Comparison of ENCODE assay signal across 8 cellular contexts in the genomic region with DNA sequence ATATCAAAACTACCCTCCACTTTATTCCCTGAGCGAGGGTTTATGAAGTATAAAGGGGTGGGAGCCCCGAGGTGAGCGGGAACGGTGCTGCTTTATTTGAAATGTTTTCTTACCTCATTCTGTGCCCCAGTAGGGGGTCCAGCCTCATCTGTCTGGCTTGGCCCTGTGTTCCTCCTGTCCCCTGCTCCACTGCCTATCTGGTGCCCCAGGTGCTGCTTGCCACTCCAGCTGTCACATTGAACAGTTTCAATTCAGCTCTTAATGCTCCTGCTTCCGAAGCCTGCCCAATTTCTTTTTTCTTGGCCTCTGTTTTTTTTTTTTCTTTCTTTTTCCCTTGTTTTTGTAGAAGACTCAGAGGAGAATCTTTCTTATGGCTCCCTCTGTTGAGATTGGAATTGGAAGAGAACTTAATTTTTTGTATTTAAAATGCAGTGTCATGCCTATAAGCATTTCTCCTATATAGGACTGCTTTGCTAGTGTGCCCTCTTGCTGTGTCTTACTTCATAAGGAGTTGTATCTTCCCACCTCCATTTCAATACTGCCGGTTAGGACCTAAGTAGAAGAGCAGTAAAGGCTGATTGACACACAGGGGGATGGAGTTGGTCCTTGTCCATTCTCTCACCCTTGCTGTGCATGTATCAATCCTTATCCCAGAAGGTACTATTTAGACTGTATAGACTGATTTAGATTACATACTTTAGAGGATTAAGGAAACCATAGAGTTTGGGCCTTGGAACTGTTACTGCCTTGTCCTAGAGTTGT. TPM values are rescaled to one million over a fixed set of nuclear protein-coding genes. Genes with fewer than 3 reads are reported as not detected.
A peak's percentile ranks its signal among the peaks of the same experiment; 100 is the strongest.
DNase-seq lines count a peak whose midpoint lies in the region; ATAC-seq and TF ChIP-seq lines count a peak whose summit lies in the region.

No MANE protein-coding gene starts in this region.

- H3K27me3 ChIP-seq in Peyer's patch (no peaks in the 10 kb centered on the region), sigmoid colon (no peaks in the 10 kb centered on the region)

- 32 to 58% methylated on average over 6 of the region's 6 CpGs for WGBS in sigmoid colon, 2 donors

- intact Hi-C loops in sigmoid colon (cut with DNase I): no loop called here

- TF ChIP-seq EP300 in sigmoid colon (IDR thresholded peaks at IDR 0.05): no peak

- TF ChIP-seq POLR2A in Peyer's patch (IDR thresholded peaks at IDR 0.05) (no peak), sigmoid colon (IDR thresholded peaks at IDR 0.05) (no peak)

- no peaks in the 10 kb centered on the region for H3K36me3 ChIP-seq in Peyer's patch
- no peaks in the 10 kb centered on the region for H3K36me3 ChIP-seq in sigmoid colon

- H3K4me1 ChIP-seq in Peyer's patch (peaks cover 4 to 30% (median 17%) of the 10 kb centered on the region in 4 donors), sigmoid colon (peaks cover 0 to 45% (median 37%) of the 10 kb centered on the region in 4 donors)

- DNase-seq in NCI-H2107 (lab: John Stamatoyannopoulos, UW) (peak; percentile 1), NCI-H2107 treated with DMSO at 0.1 percent for 48 hours (lab: John Stamatoyannopoulos, UW; ENCODE audit: unreplicated experiment) (no peak), Peyer's patch (no peak), fibroblast of mammary gland (ENCODE audit: low read depth) (no peak), sigmoid colon (no peak), cortex of kidney (lab: John Stamatoyannopoulos, UW) (no peak)
- DNase-seq in stimulated activated CD4-positive, alpha-beta T cell treated with anti-CD3 and anti-CD28 coated beads, Interleukin-4, amount 100 ng/mL, for 1 hour: no peak

- H3K9me3 ChIP-seq in Peyer's patch (no peaks in the 10 kb centered on the region), sigmoid colon (no peaks in the 10 kb centered on the region)

- TF ChIP-seq CTCF in Peyer's patch (IDR thresholded peaks at IDR 0.05) (no peak), fibroblast of mammary gland (conservative IDR thresholded peaks at IDR 0.05; ENCODE audit: control insufficient read depth, insufficient read depth, low read depth, low read length) (no peak), sigmoid colon (IDR thresholded peaks at IDR 0.05) (no peak)

- no peak for ATAC-seq in GM18520 (IDR thresholded peaks at IDR 0.05; ENCODE audit: unreplicated experiment)

- H3K27ac ChIP-seq in Peyer's patch (no peak overlapping the region), sigmoid colon (peak overlapping the region in 3 of 4 donors; percentile 91 to 94 (median 93))

- peak overlapping the region in 3 of 4 donors; percentile 74 to 95 (median 79) for H3K4me3 ChIP-seq in Peyer's patch
- H3K4me3 ChIP-seq in fibroblast of mammary gland (ENCODE audit: control insufficient read depth, low read depth, low read length): peak overlapping the region; percentile 95
- H3K4me3 ChIP-seq in sigmoid colon: peak overlapping the region; percentile 67 to 89 (median 78)

RNA-seq across cellular contexts. Expression of a gene that starts 2.3 kb away (rescaled TPM):
- 10 to 100 TPM; 16.9 to 19.8 (median 18.5) TPM for total RNA-seq in Peyer's patch
- total RNA-seq in sigmoid colon: 10 to 100 TPM; 15.2 to 21.0 (median 17.9) TPM
- polyA plus RNA-seq in sigmoid colon: 10 to 100 TPM; 13.2 to 19.4 (median 16.6) TPM

Comparison
In these comparisons a context has a peak if more than half of its experiments do, and no peak if none do; other contexts are left out.
1. H3K27ac ChIP-seq: peak in sigmoid colon (3 of 4); none in Peyer's patch (0 of 4).
2. Peak in every context shown above with its lines, with median percentiles within 50 percentile points of each other: H3K4me3 ChIP-seq.